10 cellular contexts compared by ENCODE assay signal in the genomic region with DNA sequence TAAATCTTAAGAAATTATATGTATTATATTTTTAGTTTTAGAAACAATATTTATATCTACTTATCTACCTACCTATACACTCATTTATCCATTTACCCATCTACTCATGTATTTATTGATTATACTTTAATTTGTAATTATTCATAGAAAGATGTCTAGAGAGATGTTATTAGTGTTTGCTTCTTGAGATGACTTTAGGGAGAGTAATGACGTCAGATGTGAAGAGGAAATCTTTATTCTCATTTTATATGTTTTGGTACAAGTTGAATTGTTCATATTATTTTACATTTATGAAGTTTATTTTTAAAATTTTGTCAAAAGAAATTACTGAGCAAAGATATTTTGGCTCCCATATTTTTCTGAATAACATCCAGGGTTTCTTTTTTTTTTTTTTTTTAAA.
"Had no signal": no experiment of that assay in that cellular context is flagged by ENCODE, and none has a peak within 500 bp of the region (broad histone marks: within the 10 kb centered on the region; RNA-seq: fewer than 3 reads in every experiment).

No MANE protein-coding gene starts in this region.

- H3K4me3 ChIP-seq: GM23248, GM23338, HAP-1 had no signal

- H3K4me2 ChIP-seq: GM23338 had no signal

- H2AFZ ChIP-seq: GM23248, GM23338 had no signal

- H3K9me3 ChIP-seq: HAP-1 had no signal

- DNase-seq: GOT3, H7, H9, HFFc6 had no signal

- H3K27ac ChIP-seq: GM23248 had no signal

- H3K36me3 ChIP-seq: HAP-1 had no signal

- H3K9ac ChIP-seq: GM23248 had no signal

- H3K4me1 ChIP-seq: HAP-1 had no signal

- ATAC-seq: GM23338, HCT116 had no signal

- FAIRE-seq: H1, H54 had no signal
